In genomic region chr20:63414720-63415417, GRCh38 we compare ENCODE assay signal across 1 cellular context.
TF ChIP-seq lines count a peak whose summit lies in the region.

No MANE protein-coding gene starts in this region.

TF ChIP-seq in H1, 55 proteins besides CTCF, POLR2A, EP300 and RAD21 (continued from another document):
- TF ChIP-seq CBX5 (IDR thresholded peaks at IDR 0.05; ENCODE audit: low read depth, low read length) (no peak), SIRT6 (IDR thresholded peaks at IDR 0.05; ENCODE audit: low read length) (no peak), HDAC2 (IDR thresholded peaks at IDR 0.05; ENCODE audit: borderline replicate concordance in 1 of 2, low read depth in 2 of 2, low read length in 2 of 2) (no peak), JUN (IDR thresholded peaks at IDR 0.05; ENCODE audit: low read depth, low read length) (no peak), HDAC6 (IDR thresholded peaks at IDR 0.05; ENCODE audit: low read depth, low read length) (no peak), NANOG (IDR thresholded peaks at IDR 0.05; ENCODE audit: insufficient read depth, low read depth, low read length, poor library complexity, severe bottlenecking) (no peak)
